ENCODE assay signal across 16 cellular contexts in the genomic region with DNA sequence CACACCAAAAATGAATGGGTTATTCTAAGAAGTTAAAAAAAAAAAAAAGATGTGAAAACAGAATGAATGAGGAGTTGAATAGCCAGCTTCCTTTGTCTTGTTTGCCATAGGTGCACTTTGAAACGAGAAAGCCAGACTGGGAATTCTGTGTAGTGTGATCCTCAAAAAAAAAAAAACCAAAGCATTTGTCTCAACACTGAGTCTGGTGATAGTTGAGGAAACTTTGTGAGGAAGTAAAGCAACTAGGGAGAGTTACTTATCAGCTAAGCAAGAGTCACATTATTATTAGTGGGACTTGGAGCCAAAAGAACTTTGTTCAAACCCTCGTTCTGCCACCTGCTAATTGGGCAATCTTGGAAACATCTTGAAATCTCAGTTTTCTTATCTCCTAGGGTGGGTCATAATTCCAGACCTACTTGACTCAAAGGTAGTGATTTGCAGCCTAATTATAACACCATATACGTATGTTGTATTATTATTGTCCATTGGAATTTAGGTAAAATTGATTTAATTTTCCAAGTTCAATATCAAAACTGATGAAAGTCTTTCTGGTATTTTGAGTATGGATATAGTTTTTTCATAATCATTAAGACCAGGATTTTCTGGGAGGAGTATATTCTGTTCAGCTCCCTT.
A peak's percentile ranks its signal among the peaks of the same experiment; 100 is the strongest.
DNase-seq lines count a peak whose midpoint lies in the region; ATAC-seq, FAIRE-seq and TF ChIP-seq lines count a peak whose summit lies in the region.
"Had no signal": no experiment of that assay in that cellular context is flagged by ENCODE, and none has a peak within 500 bp of the region (broad histone marks: within the 10 kb centered on the region; RNA-seq: fewer than 3 reads in every experiment).

No MANE protein-coding gene starts in this region.

- H3K27me3 Mint-ChIP-seq in MCF 10A (ENCODE audit: insufficient read depth, unreplicated experiment), result no peaks in the 10 kb centered on the region
- H3K27me3 Mint-ChIP-seq: B cell; CD4-positive, alpha-beta T cell had no signal

- TF ChIP-seq RAD21 in K562 (CRISPR knock-in tag; conservative IDR thresholded peaks at IDR 0.05 in 1 of 2, IDR thresholded peaks at IDR 0.05 in 1 of 2), result no peak

- H3K36me3 ChIP-seq in K562 (ENCODE audit: control insufficient read depth, insufficient read depth, low read length) (peaks cover 12% of the 10 kb centered on the region; the same call in 2 of the 3 replicates), keratinocyte (ENCODE audit: control insufficient read depth in 2 of 2, extremely low read depth in 1 of 2, insufficient read depth in 2 of 2, low read length in 2 of 2) (peaks cover 0 to 2% of the 10 kb centered on the region in 2 experiments), mucosa of descending colon (ENCODE audit: low read depth) (no peaks in the 10 kb centered on the region)

- H3K79me2 ChIP-seq in K562 (ENCODE audit: control insufficient read depth, insufficient read depth, low read length) (peaks cover 32% of the 10 kb centered on the region), keratinocyte (ENCODE audit: control insufficient read depth, insufficient read depth, low read length) (peaks cover 2% of the 10 kb centered on the region)

- H3K4me3 ChIP-seq in K562, result no peak overlapping the region
- H3K4me3 ChIP-seq in keratinocyte (ENCODE audit: control insufficient read depth in 2 of 3, extremely low read depth in 1 of 3, insufficient read depth in 2 of 3, low read depth in 1 of 3, low read length in 3 of 3), result no peak overlapping the region
- no peak overlapping the region for H3K4me3 ChIP-seq in mucosa of descending colon

- H3K9me1 ChIP-seq in K562 (ENCODE audit: control insufficient read depth, insufficient read depth, low read length) (no peaks in the 10 kb centered on the region), keratinocyte (ENCODE audit: control insufficient read depth, extremely low read depth, insufficient read depth, low read length) (no peaks in the 10 kb centered on the region)

- no peak overlapping the region for H3K27ac Mint-ChIP-seq in MCF 10A (ENCODE audit: low read depth, unreplicated experiment)
- H3K27ac Mint-ChIP-seq: B cell; CD4-positive, alpha-beta T cell; H9; HFFc6 had no signal

- POLR2A ChIA-PET in K562 (lab: Yijun Ruan, JAX) (no interaction called here), MCF 10A (lab: Yijun Ruan, JAX) (interaction anchor here (1.2 to 1.6 kb wide), 3 partner anchors 10 to 13 kb away, joined by 3 to 4 read pairs (median 3); no protein-coding TSS in a partner anchor)

- peaks cover 20% of the 10 kb centered on the region for H3K36me3 Mint-ChIP-seq in MCF 10A (ENCODE audit: insufficient read depth, unreplicated experiment)

- BruUV-seq in K562 (replicated peaks; lab: Mats Ljungman, UMichigan), result no TSS peak
- BruUV-seq in MCF 10A (replicated peaks; lab: Mats Ljungman, UMichigan), result no TSS peak

- TF ChIP-seq CTCF in K562 (IDR thresholded peaks at IDR 0.05 in 2 of 3, conservative IDR thresholded peaks at IDR 0.05 in 1 of 3; ENCODE audit: insufficient read depth in 2 of 3, low read depth in 1 of 3, low read length in 3 of 3), result no peak
- no peak for TF ChIP-seq CTCF in keratinocyte (optimal IDR thresholded peaks at IDR 0.05 in 1 of 3, IDR thresholded peaks at IDR 0.05 in 1 of 3, conservative IDR thresholded peaks at IDR 0.05 in 1 of 3; ENCODE audit: extremely low read depth in 1 of 3, insufficient read depth in 2 of 3, low read length in 3 of 3)
- no peak for TF ChIP-seq CTCF in mucosa of descending colon (IDR thresholded peaks at IDR 0.05)
- TF ChIP-seq CTCF in MCF 10A (IDR thresholded peaks at IDR 0.05; ENCODE audit: unreplicated experiment), result no peak

- intact Hi-C loops in K562 (cut with micrococcal nuclease) (no loop called here), mucosa of descending colon (cut with DNase I, micrococcal nuclease) (no loop called here), MCF 10A (cut with micrococcal nuclease) (no loop called here)

- H3K27me3 ChIP-seq in K562 (ENCODE audit: control insufficient read depth in 2 of 2, insufficient read depth in 2 of 2, low read length in 2 of 2) (no peaks in the 10 kb centered on the region), keratinocyte (ENCODE audit: control insufficient read depth, extremely low read depth, insufficient read depth, low read length) (no peaks in the 10 kb centered on the region)

- no peaks in the 10 kb centered on the region for H3K9me3 Mint-ChIP-seq in MCF 10A (ENCODE audit: unreplicated experiment)
- H3K9me3 Mint-ChIP-seq: CD4-positive, alpha-beta T cell; H9; HFFc6 had no signal

- H2AFZ ChIP-seq in K562 (ENCODE audit: low read depth, low read length) (no peak overlapping the region), keratinocyte (ENCODE audit: control insufficient read depth, low read length) (no peak overlapping the region)

- TF ChIP-seq POLR2A in K562 (conservative IDR thresholded peaks at IDR 0.05), result no peak

- H3K4me2 ChIP-seq in K562 (ENCODE audit: insufficient read depth, low read length) (no peak overlapping the region), keratinocyte (ENCODE audit: control insufficient read depth, extremely low read depth, insufficient read depth, low read depth, low read length) (no peak overlapping the region)

- H3K27ac ChIP-seq in K562 (ENCODE audit: extremely low read depth, low read depth, low read length), result no peak overlapping the region
- no peak overlapping the region for H3K27ac ChIP-seq in keratinocyte (ENCODE audit: control insufficient read depth, insufficient read depth, low read length)

- ATAC-seq in K562, result no peak
- ATAC-seq in mucosa of descending colon, result peak; percentile 61

- CTCF ChIA-PET in K562 (lab: Yijun Ruan, JAX; ENCODE audit: low intra/inter-chr PET ratio), result interaction anchor here (0.6 kb wide), 1 partner anchor 435 kb away, joined by 5 read pairs; no protein-coding TSS in a partner anchor
- CTCF ChIA-PET in MCF 10A (lab: Yijun Ruan, JAX), result no interaction called here

- FAIRE-seq in K562 (lab: Jason Lieb, UNC) (no peak), keratinocyte (lab: Jason Lieb, UNC) (peak; percentile 17)
- FAIRE-seq: A204.1, HTR-8/SVneo had no signal

- in situ Hi-C loops in K562 (cut with MboI), result loop anchor here (10.0 kb wide), 1 partner anchor 271 kb away; no protein-coding TSS in a partner anchor

- DNase-seq in NCI-H146 (lab: John Stamatoyannopoulos, UW), result peak; percentile 64
- no peak for DNase-seq in K562 (ENCODE audit: extremely low read depth in 1 of 4, low spot score in 3 of 4)
- no peak for DNase-seq in keratinocyte (ENCODE audit: low read depth, low spot score)
- DNase-seq in mucosa of descending colon, result no peak
- DNase-seq in NCI-H128 (lab: John Stamatoyannopoulos, UW; ENCODE audit: unreplicated experiment), result no peak
- no peak for DNase-seq in GM03348 (ENCODE audit: low spot score)
- no peak for DNase-seq in MCF 10A (ENCODE audit: unreplicated experiment)
- DNase-seq: C1 segment of cervical spinal cord; CD4-positive, alpha-beta T cell; DMS79; GOT3; H9; HFFc6 had no signal

- peaks cover 0 to 3% of the 10 kb centered on the region in 2 experiments; a peak in 3 of 5 replicates for H3K4me1 ChIP-seq in K562 (replicated peaks in 1 of 2; ENCODE audit: control insufficient read depth in 2 of 2, insufficient read depth in 2 of 2, low read length in 2 of 2)
- no peaks in the 10 kb centered on the region for H3K4me1 ChIP-seq in keratinocyte (ENCODE audit: control insufficient read depth, extremely low read depth, insufficient read depth, low read length)
- H3K4me1 ChIP-seq in mucosa of descending colon (ENCODE audit: low read depth), result peaks cover 5% of the 10 kb centered on the region

- no peak overlapping the region for H3K9ac ChIP-seq in K562 (ENCODE audit: insufficient read depth in 1 of 2, low read depth in 2 of 2, low read length in 2 of 2)
- no peak overlapping the region for H3K9ac ChIP-seq in keratinocyte (ENCODE audit: control insufficient read depth, extremely low read depth, insufficient read depth, low read length)

- dilution Hi-C loops in keratinocyte (cut with MboI; ENCODE audit: extremely low pct_ligation_motif_present, low sequenced_read_pairs), result no loop called here

- no peak overlapping the region for H3K4me3 Mint-ChIP-seq in MCF 10A (ENCODE audit: unreplicated experiment)
- H3K4me3 Mint-ChIP-seq: B cell; CD4-positive, alpha-beta T cell; H9; HFFc6 had no signal

- no peaks in the 10 kb centered on the region for H3K9me3 ChIP-seq in K562 (replicated peaks; ENCODE audit: control insufficient read depth, insufficient read depth, low read depth, low read length)
- H3K9me3 ChIP-seq in keratinocyte (ENCODE audit: control insufficient read depth, low read depth, low read length), result no peaks in the 10 kb centered on the region
- H3K9me3 ChIP-seq in mucosa of descending colon, result no peaks in the 10 kb centered on the region

- WGBS in K562 (ENCODE audit: insufficient coverage, low coverage, missing lambda C conversion rate), result 47% methylated on average over 3 of the region's 3 CpGs

- no peaks in the 10 kb centered on the region for H3K4me1 Mint-ChIP-seq in MCF 10A (ENCODE audit: insufficient read depth, unreplicated experiment)

- TF ChIP-seq EP300 in K562 (IDR thresholded peaks at IDR 0.05; ENCODE audit: low read length), result no peak

- H4K20me1 ChIP-seq in K562 (replicated peaks; ENCODE audit: control insufficient read depth, insufficient read depth, low read length) (peaks cover 5% of the 10 kb centered on the region), keratinocyte (ENCODE audit: control insufficient read depth, extremely low read depth, insufficient read depth, low read length) (peaks cover 4% of the 10 kb centered on the region)

TF ChIP-seq in K562, 482 proteins besides CTCF, POLR2A, EP300 and RAD21:
- TF ChIP-seq ZNF41 (CRISPR knock-in tag; conservative IDR thresholded peaks at IDR 0.05) (no peak), KDM1A (IDR thresholded peaks at IDR 0.05) (peak; percentile 49 to 61; a peak in 3 of 4 replicates), RCOR1 (IDR thresholded peaks at IDR 0.05; ENCODE audit: borderline replicate concordance in 1 of 2, low read depth in 2 of 2, low read length in 2 of 2) (0 out of 4 replicates have a peak, but pooled peaks of 1 of the 2 experiments have one; percentile 44), NFYB (IDR thresholded peaks at IDR 0.05; ENCODE audit: extremely low read depth, insufficient read length) (no peak), ZNF57 (CRISPR knock-in tag; IDR thresholded peaks at IDR 0.05) (no peak)
